In the genomic region with DNA sequence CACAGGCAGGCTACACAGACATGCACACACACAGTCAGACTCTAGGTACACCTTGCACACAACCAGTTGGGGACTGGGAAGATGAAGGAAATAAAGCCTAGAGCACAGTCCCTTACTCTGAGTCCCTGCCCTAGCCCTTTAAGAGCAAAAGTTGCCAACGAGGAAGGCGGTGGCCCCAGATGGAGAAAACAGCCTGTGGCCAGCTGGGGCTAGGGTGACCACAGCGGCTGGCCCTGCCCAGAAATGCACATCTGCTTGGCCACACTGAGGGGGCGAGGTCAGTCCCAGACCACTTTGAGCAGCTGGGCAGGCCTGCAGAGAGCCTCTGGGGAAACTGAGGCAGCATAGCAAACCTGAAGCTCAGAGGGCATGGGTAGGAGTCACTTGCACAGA, we compare ENCODE assay signal across 1 cellular context.
A peak's percentile ranks its signal among the peaks of the same experiment; 100 is the strongest.
TF ChIP-seq lines count a peak whose summit lies in the region.

No MANE protein-coding gene starts in this region.

TF ChIP-seq in HepG2, 621 proteins besides CTCF, POLR2A, EP300 and RAD21:
- no peak for TF ChIP-seq FLYWCH1 (CRISPR knock-in tag; IDR thresholded peaks at IDR 0.05)
- TF ChIP-seq ELF4 (CRISPR knock-in tag; IDR thresholded peaks at IDR 0.05; ENCODE audit: borderline replicate concordance), result no peak
- no peak for TF ChIP-seq GATAD2A (CRISPR knock-in tag; IDR thresholded peaks at IDR 0.05)
- TF ChIP-seq NONO (IDR thresholded peaks at IDR 0.05), result no peak
- TF ChIP-seq NONO (CRISPR knock-in tag; conservative IDR thresholded peaks at IDR 0.05), result 0 out of 2 replicates have a peak, but pooled peaks have one; percentile 7
